Comparison of ENCODE assay signal across 13 cellular contexts in the genomic region with DNA sequence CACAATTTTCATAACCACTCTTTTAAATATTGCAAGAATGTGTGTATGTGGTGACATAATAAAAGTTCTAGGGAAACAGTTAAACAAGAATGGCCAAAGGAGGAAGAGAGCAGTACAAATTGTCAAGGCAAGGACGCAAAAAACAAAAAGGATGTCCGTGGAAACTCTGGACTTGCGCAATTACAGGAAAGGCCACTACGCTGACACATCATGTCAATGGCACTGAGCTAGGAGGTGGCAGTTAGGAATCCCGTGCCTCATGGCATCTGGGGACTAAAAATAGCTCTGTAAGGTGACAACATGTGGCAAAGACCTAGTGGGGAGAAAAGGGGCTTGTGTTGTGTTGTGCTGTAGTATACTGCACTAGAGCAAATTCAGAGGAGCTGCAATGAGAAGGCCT.
DNase-seq lines count a peak whose midpoint lies in the region; ATAC-seq and TF ChIP-seq lines count a peak whose summit lies in the region.
"Had no signal": no experiment of that assay in that cellular context is flagged by ENCODE, and none has a peak within 500 bp of the region (broad histone marks: within the 10 kb centered on the region; RNA-seq: fewer than 3 reads in every experiment).

No MANE protein-coding gene starts in this region.

- H3K9me3 Mint-ChIP-seq in neural progenitor cell = no peaks in the 10 kb centered on the region
- H3K9me3 Mint-ChIP-seq: neural crest cell had no signal

- H3K4me1 ChIP-seq in body of pancreas (peaks cover 38% of the 10 kb centered on the region), stomach (peaks cover 0 to 6% (median 0%) of the 10 kb centered on the region in 4 donors), neural progenitor cell (no peaks in the 10 kb centered on the region)

- intact Hi-C loops in body of pancreas (cut with DNase I) (no loop called here), left ventricle myocardium superior (cut with micrococcal nuclease) (no loop called here), stomach (cut with DNase I; ENCODE audit: low total_unique reads) (no loop called here)

- peaks cover 35% of the 10 kb centered on the region for H3K27me3 Mint-ChIP-seq in T-helper 17 cell
- H3K27me3 Mint-ChIP-seq in neural progenitor cell (ENCODE audit: insufficient read depth, low read depth) = no peaks in the 10 kb centered on the region
- H3K27me3 Mint-ChIP-seq: activated CD8-positive, alpha-beta memory T cell treated with anti-CD3 and anti-CD28 coated beads, Interleukin-2, amount 10 ng/mL, durations not matched to agents 7 days and 5 days had no signal

- H3K4me3 ChIP-seq in body of pancreas (no peak overlapping the region), stomach (no peak overlapping the region), neural progenitor cell (no peak overlapping the region)
- H3K4me3 ChIP-seq: thoracic aorta had no signal

- no peak overlapping the region for H2AFZ ChIP-seq in neural progenitor cell (replicated peaks)

- no peaks in the 10 kb centered on the region for H4K20me1 ChIP-seq in neural progenitor cell (ENCODE audit: low read depth)

- WGBS in body of pancreas, 2 donors = 59 to 72% methylated on average over 5 of the region's 5 CpGs
- 70 to 81% (median 72%) methylated on average over 5 of the region's 5 CpGs for WGBS in stomach, 5 donors

- peak; percentile 15 for DNase-seq in DMS53 (lab: John Stamatoyannopoulos, UW)
- no peak for DNase-seq in DMS53 treated with DMSO at 0.1 percent for 48 hours (lab: John Stamatoyannopoulos, UW; ENCODE audit: unreplicated experiment)
- peak in 3 of 4 donors; percentile 13 to 51 (median 22) for DNase-seq in body of pancreas
- peak; percentile 39 for DNase-seq in left ventricle myocardium superior
- DNase-seq in stimulated activated CD4-positive, alpha-beta T cell treated with anti-CD3 and anti-CD28 coated beads, Interleukin-2, amount 100 ng/mL, for 24 hours = no peak
- DNase-seq in stomach = no peak
- no peak for DNase-seq in T-helper 17 cell
- DNase-seq in neural progenitor cell (ENCODE audit: low spot score) = no peak
- DNase-seq: activated CD8-positive, alpha-beta memory T cell treated with anti-CD3 and anti-CD28 coated beads, Interleukin-2, amount 10 ng/mL, durations not matched to agents 7 days and 5 days; NCI-H2171 had no signal

- no peak for TF ChIP-seq CTCF in body of pancreas (IDR thresholded peaks at IDR 0.05)
- no peak for TF ChIP-seq CTCF in stomach (IDR thresholded peaks at IDR 0.05)
- no peak for TF ChIP-seq CTCF in neural progenitor cell (IDR thresholded peaks at IDR 0.05)

- ATAC-seq in body of pancreas = peak; percentile 13
- ATAC-seq in left ventricle myocardium superior = peak; percentile 78
- no peak for ATAC-seq in T-helper 17 cell
- ATAC-seq: activated CD8-positive, alpha-beta memory T cell treated with anti-CD3 and anti-CD28 coated beads, Interleukin-2, amount 10 ng/mL, durations not matched to agents 7 days and 5 days had no signal

- H3K9me3 ChIP-seq in body of pancreas (no peaks in the 10 kb centered on the region), stomach (no peaks in the 10 kb centered on the region), T-helper 17 cell (ENCODE audit: control insufficient read depth, low read length, poor library complexity, severe bottlenecking) (no peaks in the 10 kb centered on the region), neural progenitor cell (ENCODE audit: low read depth) (no peaks in the 10 kb centered on the region)
- H3K9me3 ChIP-seq: thoracic aorta had no signal

- no peak overlapping the region for H3K4me3 Mint-ChIP-seq in T-helper 17 cell
- H3K4me3 Mint-ChIP-seq in neural progenitor cell = no peak overlapping the region
- H3K4me3 Mint-ChIP-seq: activated CD8-positive, alpha-beta memory T cell treated with anti-CD3 and anti-CD28 coated beads, Interleukin-2, amount 10 ng/mL, durations not matched to agents 7 days and 5 days; neural crest cell had no signal

- no peaks in the 10 kb centered on the region for H3K27me3 ChIP-seq in body of pancreas
- no peaks in the 10 kb centered on the region for H3K27me3 ChIP-seq in stomach
- H3K27me3 ChIP-seq in neural progenitor cell = no peaks in the 10 kb centered on the region

- H3K36me3 Mint-ChIP-seq in T-helper 17 cell (ENCODE audit: low read depth) = no peaks in the 10 kb centered on the region
- H3K36me3 Mint-ChIP-seq in neural progenitor cell = no peaks in the 10 kb centered on the region
- H3K36me3 Mint-ChIP-seq: activated CD8-positive, alpha-beta memory T cell treated with anti-CD3 and anti-CD28 coated beads, Interleukin-2, amount 10 ng/mL, durations not matched to agents 7 days and 5 days had no signal

- H3K79me2 ChIP-seq in neural progenitor cell (ENCODE audit: low read depth) = no peaks in the 10 kb centered on the region

- H3K36me3 ChIP-seq in body of pancreas (replicated peaks in 1 of 2; ENCODE audit: insufficient read depth in 1 of 2, low read depth in 2 of 2) (no peaks in the 10 kb centered on the region), stomach (no peaks in the 10 kb centered on the region), neural progenitor cell (no peaks in the 10 kb centered on the region)
- H3K36me3 ChIP-seq: thoracic aorta had no signal

- TF ChIP-seq EP300 in stomach (IDR thresholded peaks at IDR 0.05) = no peak

- H3K9ac ChIP-seq in neural progenitor cell = no peak overlapping the region

- no peak overlapping the region for H3K4me2 ChIP-seq in neural progenitor cell

- H3F3A ChIP-seq in neural progenitor cell (ENCODE audit: low read depth) = no peaks in the 10 kb centered on the region

- TF ChIP-seq POLR2A in body of pancreas (IDR thresholded peaks at IDR 0.05) = no peak
- TF ChIP-seq POLR2A in stomach (IDR thresholded peaks at IDR 0.05) = no peak

- H3K27ac Mint-ChIP-seq in T-helper 17 cell (no peak overlapping the region), neural progenitor cell (no peak overlapping the region)
- H3K27ac Mint-ChIP-seq: activated CD8-positive, alpha-beta memory T cell treated with anti-CD3 and anti-CD28 coated beads, Interleukin-2, amount 10 ng/mL, durations not matched to agents 7 days and 5 days had no signal

- H3K4me1 Mint-ChIP-seq in T-helper 17 cell (no peaks in the 10 kb centered on the region), neural progenitor cell (peaks cover 12% of the 10 kb centered on the region)
- H3K4me1 Mint-ChIP-seq: neural crest cell had no signal

- H3K27ac ChIP-seq in body of pancreas (peak overlapping the region in 2 of 4 donors; percentile 14 to 30), stomach (no peak overlapping the region), neural progenitor cell (no peak overlapping the region)
- H3K27ac ChIP-seq: 22Rv1, thoracic aorta had no signal

Comparison
In these comparisons a context has a peak if more than half of its experiments do, and no peak if none do; other contexts are left out.
1. DNase-seq: peak in DMS53 (single experiment), body of pancreas (3 of 4) and left ventricle myocardium superior (single experiment); none in DMS53 treated with DMSO at 0.1 percent for 48 hours (single experiment), stimulated activated CD4-positive, alpha-beta T cell treated with anti-CD3 and anti-CD28 coated beads, Interleukin-2, amount 100 ng/mL, for 24 hours (0 of 2), stomach (single experiment), T-helper 17 cell (0 of 3) and neural progenitor cell (single experiment).